ENCODE assay signal across 8 cellular contexts in the genomic region with DNA sequence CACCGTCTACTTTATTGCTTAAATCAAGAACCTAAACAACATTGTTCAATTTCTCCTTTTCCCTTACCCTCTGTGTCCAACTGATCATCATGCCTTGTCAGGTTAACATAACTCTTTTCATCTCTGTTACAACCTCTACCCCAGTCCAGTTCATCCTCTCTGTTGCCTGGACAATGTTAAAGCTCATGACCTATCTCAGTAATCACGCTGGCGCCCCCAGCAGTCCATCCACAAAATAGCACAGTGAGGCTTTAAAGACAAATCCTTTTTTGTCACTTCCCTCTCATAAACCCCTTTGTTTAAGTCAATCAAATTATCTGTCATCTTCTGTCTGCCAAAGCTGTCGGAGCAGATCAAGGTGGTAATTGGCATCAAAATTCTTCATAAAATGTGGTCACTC.
A peak's percentile ranks its signal among the peaks of the same experiment; 100 is the strongest.
DNase-seq lines count a peak whose midpoint lies in the region; ATAC-seq and TF ChIP-seq lines count a peak whose summit lies in the region.

No MANE protein-coding gene starts in this region.

- peak; percentile 76 for TF ChIP-seq CTCF in fibroblast of villous mesenchyme (IDR thresholded peaks at IDR 0.05; ENCODE audit: insufficient read depth, low read depth, low read length)
- peak; percentile 71 for TF ChIP-seq CTCF in retinal pigment epithelial cell (conservative IDR thresholded peaks at IDR 0.05; ENCODE audit: low read depth, low read length)

- H3K4me3 ChIP-seq in fibroblast of villous mesenchyme (ENCODE audit: low read depth, low read length) (no peak overlapping the region), retinal pigment epithelial cell (ENCODE audit: low read length) (no peak overlapping the region)

- DNase-seq in CD1c-positive myeloid dendritic cell (ENCODE audit: extremely low spot score) (peak; percentile 63), NCI-H748 treated with DMSO at 0.1 percent for 48 hours (lab: John Stamatoyannopoulos, UW) (peak; percentile 35), activated T-cell treated with anti-CD3 and anti-CD28 coated beads for 48 hours (ENCODE audit: low read depth) (peak; percentile 38), fibroblast of villous mesenchyme (ENCODE audit: low read depth) (peak; percentile 63), retinal pigment epithelial cell (ENCODE audit: low read depth) (no peak)

- ATAC-seq in GM21576 (IDR thresholded peaks at IDR 0.05; ENCODE audit: unreplicated experiment) (peak; percentile 54), GM18498 (IDR thresholded peaks at IDR 0.05; ENCODE audit: unreplicated experiment) (no peak), GM19035 (IDR thresholded peaks at IDR 0.05; ENCODE audit: unreplicated experiment) (no peak)
